In genomic region chr5:176671399-176671798, GRCh38 we compare ENCODE assay signal across 33 cellular contexts. TPM values are rescaled to one million over a fixed set of nuclear protein-coding genes. Genes with fewer than 3 reads are reported as not detected.
"Had no signal": no experiment of that assay in that cellular context is flagged by ENCODE, and none has a peak within 500 bp of the region (broad histone marks: within the 10 kb centered on the region; RNA-seq: fewer than 3 reads in every experiment).

No MANE protein-coding gene starts in this region.

- H3K36me3 Mint-ChIP-seq: memory B cell; mesothelial cell of epicardium; naive B cell; natural killer cell treated with Interleukin-12 subunit alpha and Interleukin-12 subunit beta and Interleukin-15 and Interleukin-18, amount 100 ng/mL, for 72 hours; stimulated activated memory B cell treated with anti-CD40 and anti-IgM and Interleukin-4, amounts not matched to agents 10 μg/mL and 1 μg/mL and 100 μg/mL, for 72 hours had no signal

- H3K4me1 Mint-ChIP-seq: mesothelial cell of epicardium had no signal

- H3K9me3 ChIP-seq: esophagus squamous epithelium, heart right ventricle, mucosa of descending colon, psoas muscle, sigmoid colon, spleen, testis, tibial nerve, upper lobe of left lung, uterus had no signal

- H3K27me3 ChIP-seq: testis, upper lobe of left lung, uterus had no signal

- H3K4me3 ChIP-seq: esophagus squamous epithelium, heart right ventricle, lung, mucosa of descending colon, psoas muscle, sigmoid colon, spleen, testis, tibial nerve, upper lobe of left lung, uterus had no signal

- ATAC-seq: effector memory CD8-positive, alpha-beta T cell; heart right ventricle; left lobe of liver; mucosa of descending colon; natural killer cell treated with Interleukin-12 subunit alpha and Interleukin-12 subunit beta and Interleukin-15 and Interleukin-18, amount 100 ng/mL, for 72 hours; psoas muscle; right cardiac atrium; stimulated activated memory B cell treated with anti-CD40 and anti-IgM and Interleukin-4, amounts not matched to agents 10 μg/mL and 1 μg/mL and 100 μg/mL, for 72 hours; stimulated activated naive CD8-positive, alpha-beta T cell treated with anti-CD3 and anti-CD28 coated beads, Interleukin-15, Interleukin-2, amounts not matched to agents 100 U/mL and 50 U/mL, for 24 hours had no signal

- H3K4me3 Mint-ChIP-seq: effector memory CD8-positive, alpha-beta T cell; memory B cell; mesothelial cell of epicardium; natural killer cell treated with Interleukin-12 subunit alpha and Interleukin-12 subunit beta and Interleukin-15 and Interleukin-18, amount 100 ng/mL, for 72 hours; neural crest cell; stimulated activated memory B cell treated with anti-CD40 and anti-IgM and Interleukin-4, amounts not matched to agents 10 μg/mL and 1 μg/mL and 100 μg/mL, for 72 hours had no signal

- H3K36me3 ChIP-seq: esophagus squamous epithelium, heart right ventricle, sigmoid colon, spleen, tibial nerve, upper lobe of left lung, uterus had no signal

- DNase-seq: cortex of kidney; effector memory CD8-positive, alpha-beta T cell; erythroblast; esophagus squamous epithelium; foreskin melanocyte; glutamatergic neuron; heart right ventricle; hippocampal formation; mucosa of descending colon; naive B cell; psoas muscle; sigmoid colon; spleen; stimulated activated CD4-positive, alpha-beta T cell treated with anti-CD3 and anti-CD28 coated beads, Interleukin-4, amount 100 ng/mL, for 4 hours; stimulated activated naive CD8-positive, alpha-beta T cell treated with anti-CD3 and anti-CD28 coated beads, Interleukin-15, Interleukin-2, amounts not matched to agents 100 U/mL and 50 U/mL, for 24 hours; substantia nigra; testis; upper lobe of left lung; uterus had no signal

- H3K27ac ChIP-seq: esophagus squamous epithelium, heart right ventricle, psoas muscle, sigmoid colon, spleen, testis, tibial nerve, upper lobe of left lung, uterus had no signal

- H3K9me3 Mint-ChIP-seq: effector memory CD8-positive, alpha-beta T cell; memory B cell; mesothelial cell of epicardium; naive B cell; natural killer cell treated with Interleukin-12 subunit alpha and Interleukin-12 subunit beta and Interleukin-15 and Interleukin-18, amount 100 ng/mL, for 72 hours; neural crest cell; stimulated activated memory B cell treated with anti-CD40 and anti-IgM and Interleukin-4, amounts not matched to agents 10 μg/mL and 1 μg/mL and 100 μg/mL, for 72 hours had no signal

- H3K4me1 ChIP-seq: esophagus squamous epithelium, psoas muscle, sigmoid colon, testis, tibial nerve, upper lobe of left lung, uterus had no signal

- H3K27ac Mint-ChIP-seq: effector memory CD8-positive, alpha-beta T cell; memory B cell; mesothelial cell of epicardium; natural killer cell treated with Interleukin-12 subunit alpha and Interleukin-12 subunit beta and Interleukin-15 and Interleukin-18, amount 100 ng/mL, for 72 hours; stimulated activated memory B cell treated with anti-CD40 and anti-IgM and Interleukin-4, amounts not matched to agents 10 μg/mL and 1 μg/mL and 100 μg/mL, for 72 hours had no signal

RNA-seq across cellular contexts. Expression of gene EIF4E1B, which starts 40.9 kb away (rescaled TPM):
- total RNA-seq: dermis microvascular lymphatic vessel endothelial cell; esophagus squamous epithelium; heart right ventricle; left lobe of liver; liver; lung; mesothelial cell of epicardium; mucosa of descending colon; natural killer cell treated with Interleukin-12 subunit alpha and Interleukin-12 subunit beta and Interleukin-15 and Interleukin-18, amount 100 ng/mL, for 72 hours; neural crest cell; osteocyte; psoas muscle; renal cortical epithelial cell; right cardiac atrium; skeletal muscle tissue; spleen; tibial nerve; upper lobe of left lung; uterus had no signal
- polyA plus RNA-seq: heart right ventricle, liver, lung, right cardiac atrium, sigmoid colon, spleen had no signal

RNA-seq across cellular contexts. Expression of gene SNCB, which starts 41.1 kb away (rescaled TPM):
- total RNA-seq: esophagus squamous epithelium; left lobe of liver; liver; lung; mesothelial cell of epicardium; natural killer cell treated with Interleukin-12 subunit alpha and Interleukin-12 subunit beta and Interleukin-15 and Interleukin-18, amount 100 ng/mL, for 72 hours; osteocyte; renal cortical epithelial cell; skeletal muscle tissue; spleen; tibial nerve; upper lobe of left lung; uterus had no signal
- polyA plus RNA-seq: heart right ventricle, liver had no signal
